7 cellular contexts compared by ENCODE assay signal in the genomic region with DNA sequence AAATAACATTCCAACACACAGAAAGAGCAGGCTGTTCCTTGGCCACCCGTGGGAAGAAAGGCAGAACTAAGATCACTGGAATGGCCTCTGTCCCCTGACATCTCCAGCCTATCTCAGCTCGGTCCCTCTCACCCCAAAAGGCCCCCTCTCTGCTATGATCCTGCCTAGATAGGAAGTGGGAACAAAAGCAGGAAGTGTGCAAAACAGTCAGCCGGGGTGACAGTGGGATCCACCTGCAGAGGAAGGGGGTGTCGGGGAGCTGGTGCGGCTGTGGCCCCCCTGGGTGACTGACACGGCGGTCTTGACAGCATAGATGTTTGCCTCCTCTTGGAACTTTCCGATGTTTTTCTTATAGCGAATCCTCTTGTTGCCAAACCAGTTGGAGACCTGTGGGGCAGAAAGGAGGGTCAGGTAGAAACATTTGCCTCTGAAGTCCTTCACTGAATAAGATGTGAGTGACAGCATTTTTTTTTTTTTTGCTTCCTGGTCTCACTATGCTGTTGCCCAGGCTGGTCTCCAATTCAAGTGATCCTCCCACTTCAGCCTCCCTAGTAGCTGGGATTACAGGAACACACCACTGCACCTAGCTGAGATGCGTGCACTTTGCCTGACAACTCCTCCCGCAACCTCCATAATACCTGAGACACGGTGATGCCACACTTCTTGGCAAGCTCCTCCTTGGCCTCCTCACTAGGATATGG. TPM values are rescaled to one million over a fixed set of nuclear protein-coding genes. Genes with fewer than 3 reads are reported as not detected.
DNase-seq lines count a peak whose midpoint lies in the region; TF ChIP-seq lines count a peak whose summit lies in the region.
"Had no signal": no experiment of that assay in that cellular context is flagged by ENCODE, and none has a peak within 500 bp of the region (broad histone marks: within the 10 kb centered on the region; RNA-seq: fewer than 3 reads in every experiment).

No MANE protein-coding gene starts in this region.

- no peak for TF ChIP-seq POLR2A in esophagus squamous epithelium (IDR thresholded peaks at IDR 0.05)

- peak overlapping the region; percentile 23 for H3K4me3 Mint-ChIP-seq in activated naive CD4-positive, alpha-beta T cell treated with anti-CD3 and anti-CD28 coated beads for 36 hours

- H3K9me3 Mint-ChIP-seq in activated naive CD4-positive, alpha-beta T cell treated with anti-CD3 and anti-CD28 coated beads for 36 hours: no peaks in the 10 kb centered on the region

- no peak for TF ChIP-seq CTCF in esophagus squamous epithelium (IDR thresholded peaks at IDR 0.05)

- no peak overlapping the region for H3K4me3 ChIP-seq in esophagus squamous epithelium
- H3K4me3 ChIP-seq in thymus (ENCODE audit: low read length): no peak overlapping the region

- H3K36me3 Mint-ChIP-seq in activated naive CD4-positive, alpha-beta T cell treated with anti-CD3 and anti-CD28 coated beads for 36 hours (ENCODE audit: low read depth): peaks cover 40% of the 10 kb centered on the region

- H3K27ac ChIP-seq in esophagus squamous epithelium: peak overlapping the region; percentile 64 to 99 (median 98)
- H3K27ac ChIP-seq in thymus (ENCODE audit: low read depth): peak overlapping the region; percentile 68

- H3K9me3 ChIP-seq in esophagus squamous epithelium (no peaks in the 10 kb centered on the region), thymus (ENCODE audit: control insufficient read depth) (peaks cover 1% of the 10 kb centered on the region)

- WGBS in esophagus squamous epithelium, 2 donors: 60% methylated on average over 10 to 12 of the region's 12 CpGs
- 37% methylated on average over 12 of the region's 12 CpGs for WGBS in thymus

- peak overlapping the region; percentile 73 for H3K27ac Mint-ChIP-seq in activated naive CD4-positive, alpha-beta T cell treated with anti-CD3 and anti-CD28 coated beads for 36 hours

- peaks cover 60% of the 10 kb centered on the region for H3K4me1 Mint-ChIP-seq in activated naive CD4-positive, alpha-beta T cell treated with anti-CD3 and anti-CD28 coated beads for 36 hours (ENCODE audit: low read depth)

- intact Hi-C loops in activated naive CD4-positive, alpha-beta T cell treated with anti-CD3 and anti-CD28 coated beads for 36 hours (cut with micrococcal nuclease): no loop called here
- intact Hi-C loops in esophagus squamous epithelium (cut with DNase I): no loop called here

- no peaks in the 10 kb centered on the region for H3K27me3 ChIP-seq in esophagus squamous epithelium
- H3K27me3 ChIP-seq in thymus (ENCODE audit: control insufficient read depth, insufficient read depth): no peaks in the 10 kb centered on the region

- H3K27me3 Mint-ChIP-seq in activated naive CD4-positive, alpha-beta T cell treated with anti-CD3 and anti-CD28 coated beads for 36 hours (ENCODE audit: low read depth): no peaks in the 10 kb centered on the region

- peaks cover 19 to 78% (median 37%) of the 10 kb centered on the region in 3 donors for H3K4me1 ChIP-seq in esophagus squamous epithelium
- peaks cover 26% of the 10 kb centered on the region for H3K4me1 ChIP-seq in thymus (ENCODE audit: control insufficient read depth, insufficient read depth, low read length)

- no peak for DNase-seq in activated naive CD4-positive, alpha-beta T cell treated with anti-CD3 and anti-CD28 coated beads for 36 hours
- DNase-seq in activated naive CD4-positive, alpha-beta T cell treated with anti-CD3 and anti-CD28 coated beads, Interleukin-2, amount 50 U/mL, for 16 hours: no peak
- DNase-seq in esophagus squamous epithelium (lab: John Stamatoyannopoulos, UW): no peak
- no peak for DNase-seq in HuH-7 (ENCODE audit: low spot score)
- DNase-seq in GM19238 (ENCODE audit: insufficient read length, low spot score): no peak
- DNase-seq: OCI-M1 had no signal

- H3K36me3 ChIP-seq in esophagus squamous epithelium (peaks cover 9 to 46% (median 19%) of the 10 kb centered on the region in 3 donors), thymus (ENCODE audit: control insufficient read depth, insufficient read depth) (peaks cover 57% of the 10 kb centered on the region)

- CTCF ChIA-PET in activated naive CD4-positive, alpha-beta T cell treated with anti-CD3 and anti-CD28 coated beads for 36 hours (lab: Charles Lee): no interaction called here

RNA-seq across cellular contexts. Expression of a gene that starts 2.8 kb away (rescaled TPM):
- 10 to 100 TPM; 46.5 to 47.7 TPM for total RNA-seq in activated naive CD4-positive, alpha-beta T cell treated with anti-CD3 and anti-CD28 coated beads for 36 hours
- 10 to 100 TPM; 27.1 to 40.2 (median 28.9) TPM for total RNA-seq in esophagus squamous epithelium
- polyA plus RNA-seq in thymus: 76.9 TPM

RNA-seq across cellular contexts. Expression of a gene that starts 3.1 kb away (rescaled TPM):
- total RNA-seq in activated naive CD4-positive, alpha-beta T cell treated with anti-CD3 and anti-CD28 coated beads for 36 hours: 10 to 100 TPM; 15.6 to 17.0 TPM
- total RNA-seq in esophagus squamous epithelium: 1 to 10 TPM in 3 of 4 donors, under 1 TPM in 1; 0.59 to 1.7 (median 1.4) TPM
- 81.3 TPM for polyA plus RNA-seq in thymus

RNA-seq across cellular contexts. Expression of a gene that starts 5.3 kb away (rescaled TPM):
- 10 to 100 TPM; 71.8 to 72.1 TPM for total RNA-seq in activated naive CD4-positive, alpha-beta T cell treated with anti-CD3 and anti-CD28 coated beads for 36 hours
- total RNA-seq in esophagus squamous epithelium: 10 to 100 TPM in 2 of 4 donors, 1 to 10 TPM in 2; 1.6 to 14.1 (median 6.5) TPM
- 146 TPM for polyA plus RNA-seq in thymus

RNA-seq across cellular contexts. Expression of a gene that starts 9.0 kb away (rescaled TPM):
- 10 to 100 TPM; 39.5 to 39.9 TPM for total RNA-seq in activated naive CD4-positive, alpha-beta T cell treated with anti-CD3 and anti-CD28 coated beads for 36 hours
- 10 to 100 TPM; 20.8 to 59.0 (median 40.8) TPM for total RNA-seq in esophagus squamous epithelium
- polyA plus RNA-seq in thymus: 77.3 TPM

RNA-seq across cellular contexts. Expression of a gene that starts 11.3 kb away (rescaled TPM):
- total RNA-seq in activated naive CD4-positive, alpha-beta T cell treated with anti-CD3 and anti-CD28 coated beads for 36 hours: 10 to 100 TPM; 25.8 to 26.5 TPM
- total RNA-seq in esophagus squamous epithelium: 10 to 100 TPM; 17.6 to 34.0 (median 19.1) TPM
- polyA plus RNA-seq in thymus: 32.6 TPM

Comparison
In these comparisons a context has a peak if more than half of its experiments do, and no peak if none do; other contexts are left out.
1. RNA of a gene that starts 3.1 kb away (total RNA-seq): 15.6 to 17.0 TPM in activated naive CD4-positive, alpha-beta T cell treated with anti-CD3 and anti-CD28 coated beads for 36 hours; 0.59 to 1.7 TPM in esophagus squamous epithelium; every median in the first group is over 4 times any median in the second.
2. RNA of a gene that starts 5.3 kb away (total RNA-seq): 71.8 to 72.1 TPM in activated naive CD4-positive, alpha-beta T cell treated with anti-CD3 and anti-CD28 coated beads for 36 hours; 1.6 to 14.1 TPM in esophagus squamous epithelium; every median in the first group is over 4 times any median in the second.